In the genomic region with DNA sequence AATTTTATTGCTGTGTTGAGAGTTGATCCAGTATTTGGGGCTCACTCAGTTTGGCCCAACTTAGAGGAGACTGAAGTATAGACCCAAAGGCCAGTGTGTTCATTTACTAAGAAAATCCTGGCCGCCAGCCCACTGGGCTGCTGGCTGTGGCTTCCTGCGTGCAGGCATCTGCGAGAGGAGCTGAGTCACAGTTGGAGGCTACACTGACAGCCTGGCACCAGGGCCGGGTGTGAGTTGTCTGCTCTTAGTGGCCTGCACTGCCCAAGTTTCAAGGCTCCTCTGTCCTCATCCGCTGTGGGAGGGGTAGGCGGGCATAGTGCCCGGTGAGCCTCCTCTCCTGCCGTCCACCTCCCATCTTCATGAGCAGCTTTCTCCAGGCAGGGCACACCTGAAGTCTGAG, we compare ENCODE assay signal across 8 cellular contexts. TPM values are rescaled to one million over a fixed set of nuclear protein-coding genes. Genes with fewer than 3 reads are reported as not detected.
A peak's percentile ranks its signal among the peaks of the same experiment; 100 is the strongest.
DNase-seq lines count a peak whose midpoint lies in the region; ATAC-seq and TF ChIP-seq lines count a peak whose summit lies in the region.

No MANE protein-coding gene starts in this region.

- peak overlapping the region; percentile 72 for H3K4me3 Mint-ChIP-seq in HFFc6
- H3K4me3 Mint-ChIP-seq in activated CD4-positive, alpha-beta T cell treated with anti-CD3 and anti-CD28 coated beads, Interleukin-2, amount 10 ng/mL, durations not matched to agents 7 days and 5 days: no peak overlapping the region

- H3K4me1 Mint-ChIP-seq in HFFc6 (ENCODE audit: low read depth): peaks cover 86% of the 10 kb centered on the region
- peaks cover 66% of the 10 kb centered on the region for H3K4me1 Mint-ChIP-seq in activated CD4-positive, alpha-beta T cell treated with anti-CD3 and anti-CD28 coated beads, Interleukin-2, amount 10 ng/mL, durations not matched to agents 7 days and 5 days

- no peak for ATAC-seq in HG03439 (IDR thresholded peaks at IDR 0.05; ENCODE audit: unreplicated experiment)

- POLR2A ChIA-PET in activated CD4-positive, alpha-beta T cell treated with anti-CD3 and anti-CD28 coated beads, Interleukin-2, amount 10 ng/mL, durations not matched to agents 7 days and 5 days (lab: Charles Lee): no interaction called here

- peaks cover 11% of the 10 kb centered on the region for H3K27me3 Mint-ChIP-seq in HFFc6 (ENCODE audit: insufficient read depth)
- no peaks in the 10 kb centered on the region for H3K27me3 Mint-ChIP-seq in activated CD4-positive, alpha-beta T cell treated with anti-CD3 and anti-CD28 coated beads, Interleukin-2, amount 10 ng/mL, durations not matched to agents 7 days and 5 days

- peaks cover 55% of the 10 kb centered on the region for H3K36me3 Mint-ChIP-seq in HFFc6 (ENCODE audit: low read depth)
- peaks cover 73% of the 10 kb centered on the region for H3K36me3 Mint-ChIP-seq in activated CD4-positive, alpha-beta T cell treated with anti-CD3 and anti-CD28 coated beads, Interleukin-2, amount 10 ng/mL, durations not matched to agents 7 days and 5 days (ENCODE audit: low read depth)

- DNase-seq in HFFc6 (peak; percentile 95), fibroblast of the conjunctiva (ENCODE audit: low read depth) (peak; percentile 81), pons (ENCODE audit: low spot score) (peak; percentile 87), ecto neural progenitor cell (ENCODE audit: low spot score) (no peak), NCI-H2171 (lab: John Stamatoyannopoulos, UW) (no peak), GM13977 (ENCODE audit: low spot score) (no peak)
- no peak for DNase-seq in activated CD4-positive, alpha-beta T cell treated with anti-CD3 and anti-CD28 coated beads, Interleukin-2, amount 10 ng/mL, durations not matched to agents 7 days and 5 days

- no peaks in the 10 kb centered on the region for H3K9me3 Mint-ChIP-seq in HFFc6
- no peaks in the 10 kb centered on the region for H3K9me3 Mint-ChIP-seq in activated CD4-positive, alpha-beta T cell treated with anti-CD3 and anti-CD28 coated beads, Interleukin-2, amount 10 ng/mL, durations not matched to agents 7 days and 5 days

- in situ Hi-C loops in GM13977 (cut with MboI; ENCODE audit: low pct_unique_long_range_greater_than_20kb, low sequenced_read_pairs, unreplicated experiment): no loop called here

- CTCF ChIA-PET in activated CD4-positive, alpha-beta T cell treated with anti-CD3 and anti-CD28 coated beads, Interleukin-2, amount 10 ng/mL, durations not matched to agents 7 days and 5 days (lab: Charles Lee): interaction anchor here (0.8 to 1.2 kb wide), 2 partner anchors 11 to 12 kb away, joined by 3 to 4 read pairs; no protein-coding TSS in a partner anchor

- peak overlapping the region; percentile 92 for H3K27ac Mint-ChIP-seq in HFFc6
- H3K27ac Mint-ChIP-seq in activated CD4-positive, alpha-beta T cell treated with anti-CD3 and anti-CD28 coated beads, Interleukin-2, amount 10 ng/mL, durations not matched to agents 7 days and 5 days: peak overlapping the region; percentile 71

- TF ChIP-seq CTCF in HFFc6 (IDR thresholded peaks at IDR 0.05) (no peak), GM13977 (IDR thresholded peaks at IDR 0.05; ENCODE audit: extremely low read depth, insufficient read depth, missing control alignments) (no peak)

RNA-seq across cellular contexts. Expression of a gene that starts 54.2 kb away (rescaled TPM):
- 1 to 10 TPM; 1.7 to 3.6 (median 2.3) TPM for total RNA-seq in HFFc6 (2021; fragmentation: NEBNext Ultra II Directional; extraction: Animal tissue kit (Norgen Biotek cat#: 25700))
- total RNA-seq in activated CD4-positive, alpha-beta T cell treated with anti-CD3 and anti-CD28 coated beads, Interleukin-2, amount 10 ng/mL, durations not matched to agents 7 days and 5 days: 10 to 100 TPM; 10.9 to 11.8 TPM

Comparison
In these comparisons a context has a peak if more than half of its experiments do, and no peak if none do; other contexts are left out.
1. DNase-seq: peak in HFFc6 (single experiment), fibroblast of the conjunctiva (single experiment) and pons (single experiment); none in activated CD4-positive, alpha-beta T cell treated with anti-CD3 and anti-CD28 coated beads, Interleukin-2, amount 10 ng/mL, durations not matched to agents 7 days and 5 days (single experiment), ecto neural progenitor cell (single experiment), NCI-H2171 (single experiment) and GM13977 (single experiment).